ENCODE assay signal across 17 cellular contexts in genomic region chr6:127608554-127609270, GRCh38. TPM values are rescaled to one million over a fixed set of nuclear protein-coding genes. Genes with fewer than 3 reads are reported as not detected.
DNase-seq lines count a peak whose midpoint lies in the region; ATAC-seq and TF ChIP-seq lines count a peak whose summit lies in the region.
"Had no signal": no experiment of that assay in that cellular context is flagged by ENCODE, and none has a peak within 500 bp of the region (broad histone marks: within the 10 kb centered on the region; RNA-seq: fewer than 3 reads in every experiment).

No MANE protein-coding gene starts in this region.

- H3K27me3 Mint-ChIP-seq in GM23338 (ENCODE audit: insufficient read depth, low read depth, poor library complexity): peaks cover 2% of the 10 kb centered on the region

- H3K9me3 ChIP-seq in PC-9 (ENCODE audit: insufficient read depth, low read depth) (no peaks in the 10 kb centered on the region), iPS-20b (ENCODE audit: insufficient read depth, low read depth, low read length) (no peaks in the 10 kb centered on the region), adrenal gland (replicated peaks in 1 of 3) (no peaks in the 10 kb centered on the region)
- H3K9me3 ChIP-seq: BLaER1, Caco-2 had no signal

- DNase-seq in DMS53 (lab: John Stamatoyannopoulos, UW) (peak; percentile 4), DMS53 treated with DMSO at 0.1 percent for 48 hours (lab: John Stamatoyannopoulos, UW; ENCODE audit: unreplicated experiment) (no peak), GM23338 (ENCODE audit: low spot score) (no peak), PC-9 (peak; percentile 4 to 74), adrenal gland (no peak), UCSD-AML1 (lab: John Stamatoyannopoulos, UW; ENCODE audit: unreplicated experiment) (no peak)
- DNase-seq: AML-193; Caco-2; CD8-positive, alpha-beta memory T cell; DMS79 treated with DMSO at 0.1 percent for 48 hours; EL; IMR-90 had no signal

- no peaks in the 10 kb centered on the region for H3K4me1 Mint-ChIP-seq in GM23338
- H3K4me1 Mint-ChIP-seq: CD8-positive, alpha-beta memory T cell had no signal

- no peaks in the 10 kb centered on the region for H3K9me2 ChIP-seq in GM23338 (ENCODE audit: insufficient read depth)
- no peaks in the 10 kb centered on the region for H3K9me2 ChIP-seq in PC-9 (ENCODE audit: insufficient read depth)

- no peak for TF ChIP-seq POLR2A in adrenal gland (IDR thresholded peaks at IDR 0.05)

- H3K4me1 ChIP-seq in GM23338 (ENCODE audit: insufficient read depth) (no peaks in the 10 kb centered on the region), PC-9 (replicated peaks; ENCODE audit: insufficient read depth) (peaks cover 20% of the 10 kb centered on the region), iPS-20b (ENCODE audit: insufficient read depth, low read length) (no peaks in the 10 kb centered on the region), adrenal gland (replicated peaks in 1 of 2) (no peaks in the 10 kb centered on the region)
- H3K4me1 ChIP-seq: BLaER1, Caco-2 had no signal

- POLR2A ChIA-PET in PC-9 (lab: Charles Lee; ENCODE audit: unreplicated experiment): no interaction called here

- no peak overlapping the region for H3K27ac ChIP-seq in GM23338 (ENCODE audit: low read depth)
- H3K27ac ChIP-seq in PC-9: peak overlapping the region; percentile 26
- H3K27ac ChIP-seq in iPS-20b (ENCODE audit: low read length): no peak overlapping the region
- no peak overlapping the region for H3K27ac ChIP-seq in adrenal gland
- H3K27ac ChIP-seq: 22Rv1, BLaER1 had no signal

- WGBS in adrenal gland, 4 donors: 61 to 76% (median 68%) methylated on average over 3 of the region's 3 CpGs

- H3K36me3 ChIP-seq in GM23338 (ENCODE audit: insufficient read depth) (no peaks in the 10 kb centered on the region), PC-9 (ENCODE audit: low read depth) (no peaks in the 10 kb centered on the region), iPS-20b (ENCODE audit: insufficient read depth, low read depth, low read length) (no peaks in the 10 kb centered on the region), adrenal gland (replicated peaks in 1 of 2) (no peaks in the 10 kb centered on the region)
- H3K36me3 ChIP-seq: BLaER1 had no signal

- TF ChIP-seq CTCF in GM23338 (conservative IDR thresholded peaks at IDR 0.05; ENCODE audit: low read depth in 2 of 2) (no peak), PC-9 (conservative IDR thresholded peaks at IDR 0.05) (no peak), adrenal gland (IDR thresholded peaks at IDR 0.05) (no peak)

- H3K79me2 ChIP-seq in GM23338 (replicated peaks; ENCODE audit: insufficient read depth): no peaks in the 10 kb centered on the region
- H3K79me2 ChIP-seq in PC-9 (ENCODE audit: low read depth): no peaks in the 10 kb centered on the region

- CTCF ChIA-PET in PC-9 (lab: Charles Lee): interaction anchor here (0.6 kb wide), 1 partner anchor 188 kb away, joined by 4 read pairs; no protein-coding TSS in a partner anchor

- no peaks in the 10 kb centered on the region for H3K9me3 Mint-ChIP-seq in GM23338
- H3K9me3 Mint-ChIP-seq: CD8-positive, alpha-beta memory T cell had no signal

- H3K4me3 ChIP-seq in GM23338 (no peak overlapping the region), PC-9 (no peak overlapping the region), iPS-20b (ENCODE audit: low read length) (no peak overlapping the region), adrenal gland (no peak overlapping the region)
- H3K4me3 ChIP-seq: BLaER1 had no signal

- no TSS peak for BruUV-seq in PC-9 (replicated peaks; lab: Mats Ljungman, UMichigan)

- H4K20me1 ChIP-seq in GM23338 (replicated peaks; ENCODE audit: insufficient read depth) (no peaks in the 10 kb centered on the region), PC-9 (ENCODE audit: insufficient read depth) (no peaks in the 10 kb centered on the region)
- H4K20me1 ChIP-seq: BLaER1 had no signal

- 0 out of 2 replicates have a peak overlapping the region, but pooled peaks have one; percentile 37 for H3K9ac ChIP-seq in iPS-20b (ENCODE audit: low read depth, low read length)
- H3K9ac ChIP-seq: BLaER1 had no signal

- no peaks in the 10 kb centered on the region for H3K36me3 Mint-ChIP-seq in GM23338 (ENCODE audit: low read depth)
- H3K36me3 Mint-ChIP-seq: CD8-positive, alpha-beta memory T cell had no signal

- ATAC-seq in GM23338 (no peak), HG03571 (IDR thresholded peaks at IDR 0.05; ENCODE audit: unreplicated experiment) (no peak)

- H3K4me2 ChIP-seq in GM23338 (no peak overlapping the region), PC-9 (peak overlapping the region; percentile 44)
- H3K4me2 ChIP-seq: BLaER1 had no signal

- no peaks in the 10 kb centered on the region for H3K27me3 ChIP-seq in GM23338 (ENCODE audit: insufficient read depth)
- no peaks in the 10 kb centered on the region for H3K27me3 ChIP-seq in PC-9 (ENCODE audit: insufficient read depth, low read depth)
- no peaks in the 10 kb centered on the region for H3K27me3 ChIP-seq in iPS-20b (ENCODE audit: insufficient read depth, low read length)
- H3K27me3 ChIP-seq in adrenal gland: no peaks in the 10 kb centered on the region
- H3K27me3 ChIP-seq: BLaER1 had no signal

- no peak overlapping the region for H3K4me3 Mint-ChIP-seq in GM23338
- H3K4me3 Mint-ChIP-seq: CD8-positive, alpha-beta memory T cell had no signal

- H3F3A ChIP-seq in GM23338 (replicated peaks; ENCODE audit: low read depth) (no peaks in the 10 kb centered on the region), PC-9 (ENCODE audit: insufficient read depth, low read depth) (peaks cover 10% of the 10 kb centered on the region)

- no peak overlapping the region for H3K27ac Mint-ChIP-seq in GM23338

- H2AFZ ChIP-seq in GM23338 (peak overlapping the region; percentile 14; the same call in 1 of the 2 replicates), PC-9 (peak overlapping the region; percentile 59)

- intact Hi-C loops in PC-9 (cut with micrococcal nuclease; ENCODE audit: unreplicated experiment) (loop anchor here (5.0 to 10.0 kb wide), 2 partner anchors 1126 to 1969 kb away; no protein-coding TSS in a partner anchor), adrenal gland (cut with DNase I) (no loop called here)

TF ChIP-seq in GM23338, 12 proteins besides CTCF, POLR2A, EP300 and RAD21 (continues in another document):
- TF ChIP-seq JUNB (IDR thresholded peaks at IDR 0.05; ENCODE audit: unreplicated experiment) (no peak), ZNF462 (CRISPR knock-in tag; IDR thresholded peaks at IDR 0.05) (no peak), ZNF331 (CRISPR knock-in tag; IDR thresholded peaks at IDR 0.05; ENCODE audit: low read depth) (no peak)

RNA-seq across cellular contexts. Expression of gene C6orf58, which starts 31.7 kb away (rescaled TPM):
- total RNA-seq in GM23338 (2014; rRNA removed; shearing (Covaris generic)): not detected in 2 replicates
- polyA plus RNA-seq in GM23338 (2016; fragmentation: Nextera tagmentation; extraction: Ambion mirVana) (0.18 TPM in 1 of 2 replicates, not detected in the other), adrenal gland (not detected)
- total RNA-seq in PC-9 (2021) (not detected in 2 replicates), adrenal gland (not detected)
- total RNA-seq: Caco-2; CD8-positive, alpha-beta memory T cell; HT-29; IMR-90 had no signal
- polyA plus RNA-seq: CD8-positive, alpha-beta memory T cell had no signal

Comparison
In these comparisons a context has a peak if more than half of its experiments do, and no peak if none do; other contexts are left out.
1. DNase-seq: peak in DMS53 (single experiment) and PC-9 (2 of 2); none in DMS53 treated with DMSO at 0.1 percent for 48 hours (single experiment), GM23338 (single experiment), adrenal gland (0 of 7) and UCSD-AML1 (single experiment).